ENCODE assay signal across 12 cellular contexts in genomic region chr1:8024329-8024728, GRCh38. TPM values are rescaled to one million over a fixed set of nuclear protein-coding genes. Genes with fewer than 3 reads are reported as not detected.
DNase-seq lines count a peak whose midpoint lies in the region; ATAC-seq and TF ChIP-seq lines count a peak whose summit lies in the region.
"Had no signal": no experiment of that assay in that cellular context is flagged by ENCODE, and none has a peak within 500 bp of the region (broad histone marks: within the 10 kb centered on the region; RNA-seq: fewer than 3 reads in every experiment).

No MANE protein-coding gene starts in this region.

- 67% methylated on average over 3 of the region's 3 CpGs for WGBS in HUES64
- WGBS in mesodermal cell (ENCODE audit: insufficient coverage in 2 of 2), 2 experiments, result 83 to 89% methylated on average over 1 to 3 of the region's 3 CpGs

- no peak for TF ChIP-seq CTCF in colonic mucosa (IDR thresholded peaks at IDR 0.05)
- TF ChIP-seq CTCF in thoracic aorta (IDR thresholded peaks at IDR 0.05), result no peak

- H3K27ac ChIP-seq in HUES64 (ENCODE audit: low read depth, low read length), result no peak overlapping the region
- no peak overlapping the region for H3K27ac ChIP-seq in colonic mucosa
- no peak overlapping the region for H3K27ac ChIP-seq in mesodermal cell (ENCODE audit: low read depth, low read length, severe bottlenecking)
- peak overlapping the region; percentile 96 to 98 for H3K27ac ChIP-seq in thoracic aorta

- H3K4me3 ChIP-seq in HUES64 (ENCODE audit: low read length) (peak overlapping the region; percentile 87), colonic mucosa (peak overlapping the region; percentile 78), mesodermal cell (ENCODE audit: extremely low read depth, insufficient read depth, low read length, poor library complexity, severe bottlenecking) (peak overlapping the region; percentile 76), thoracic aorta (peak overlapping the region; percentile 86)

- DNase-seq in colonic mucosa (no peak), thoracic aorta (ENCODE audit: low spot score) (no peak), middle frontal gyrus (ENCODE audit: extremely low spot score, low spot score) (no peak), NCI-H2107 treated with DMSO at 0.1 percent for 48 hours (lab: John Stamatoyannopoulos, UW; ENCODE audit: unreplicated experiment) (no peak), AG08395 (ENCODE audit: low spot score) (no peak)
- DNase-seq: activated CD4-positive, CD25-positive, alpha-beta regulatory T cell treated with anti-CD3 and anti-CD28 coated beads, Interleukin-2, amount 50 U/mL, for 72 hours; activated naive CD8-positive, alpha-beta T cell treated with anti-CD3 and anti-CD28 coated beads, Interleukin-2, amount 10 ng/mL, durations not matched to agents 7 days and 5 days; head of caudate nucleus; MM.1S had no signal

- peaks cover 74% of the 10 kb centered on the region for H3K4me1 ChIP-seq in HUES64 (ENCODE audit: insufficient read depth, low read length)
- peaks cover 8% of the 10 kb centered on the region for H3K4me1 ChIP-seq in colonic mucosa
- peaks cover 57% of the 10 kb centered on the region for H3K4me1 ChIP-seq in mesodermal cell (ENCODE audit: control insufficient read depth, insufficient read depth, low read length, poor library complexity, severe bottlenecking)
- peaks cover 19 to 80% of the 10 kb centered on the region in 2 donors for H3K4me1 ChIP-seq in thoracic aorta (ENCODE audit: control insufficient read depth in 1 of 2, low read depth in 2 of 2)

- H3K27me3 ChIP-seq in HUES64 (ENCODE audit: insufficient read depth, low read length) (peaks cover 10% of the 10 kb centered on the region), colonic mucosa (no peaks in the 10 kb centered on the region), thoracic aorta (replicated peaks; ENCODE audit: insufficient read depth) (no peaks in the 10 kb centered on the region)

- no peaks in the 10 kb centered on the region for H3K9me3 ChIP-seq in HUES64 (ENCODE audit: insufficient read depth, low read depth, low read length)
- no peaks in the 10 kb centered on the region for H3K9me3 ChIP-seq in colonic mucosa
- H3K9me3 ChIP-seq in mesodermal cell (ENCODE audit: control insufficient read depth, low read length), result no peaks in the 10 kb centered on the region
- no peaks in the 10 kb centered on the region for H3K9me3 ChIP-seq in thoracic aorta

- intact Hi-C loops in colonic mucosa (cut with DNase I), result no loop called here

- ATAC-seq in thoracic aorta (ENCODE audit: insufficient number of reproducible peaks, low FRiP score, low read depth) (no peak), HG03108 (IDR thresholded peaks at IDR 0.05; ENCODE audit: unreplicated experiment) (no peak)

- H3K36me3 ChIP-seq in HUES64 (ENCODE audit: insufficient read depth, low read length) (no peaks in the 10 kb centered on the region), colonic mucosa (no peaks in the 10 kb centered on the region), mesodermal cell (ENCODE audit: control insufficient read depth, insufficient read depth, low read length) (peaks cover 39% of the 10 kb centered on the region), thoracic aorta (no peaks in the 10 kb centered on the region)

- no peak overlapping the region for H3K9ac ChIP-seq in HUES64 (ENCODE audit: low read depth, low read length)
- peak overlapping the region in 1 of 2 donors; percentile 60 for H3K9ac ChIP-seq in colonic mucosa (ENCODE audit: low read depth in 2 of 2, low read length in 2 of 2)

RNA-seq across cellular contexts. Expression of gene ERRFI1, which starts 1.8 kb away (rescaled TPM):
- 31.2 TPM for polyA plus RNA-seq in HUES64 (2013, experiment 1 of 2)
- polyA plus RNA-seq in HUES64 (2013, experiment 2 of 2), result 30.6 TPM
- total RNA-seq in colonic mucosa (10 to 100 TPM; 22.3 to 45.5 TPM), thoracic aorta (100 to 1,000 TPM; 101 to 158 TPM)
- 154 TPM for polyA plus RNA-seq in mesodermal cell (2013, experiment 1 of 2)
- 155 TPM for polyA plus RNA-seq in mesodermal cell (2013, experiment 2 of 2)

Comparison
In these comparisons a context has a peak if more than half of its experiments do, and no peak if none do; other contexts are left out.
1. H3K27ac ChIP-seq: peak in thoracic aorta (2 of 2); none in HUES64 (single experiment), colonic mucosa (single experiment) and mesodermal cell (single experiment).
2. Peak in every context shown above with its lines, with median percentiles within 50 percentile points of each other: H3K4me3 ChIP-seq.